ENCODE assay signal across 33 cellular contexts in genomic region chr5:107658528-107658927, GRCh38. TPM values are rescaled to one million over a fixed set of nuclear protein-coding genes. Genes with fewer than 3 reads are reported as not detected.
"Had no signal": no experiment of that assay in that cellular context is flagged by ENCODE, and none has a peak within 500 bp of the region (broad histone marks: within the 10 kb centered on the region; RNA-seq: fewer than 3 reads in every experiment).

No MANE protein-coding gene starts in this region.

- H3K27ac Mint-ChIP-seq: activated CD4-positive, alpha-beta memory T cell treated with anti-CD3 and anti-CD28 coated beads, Interleukin-2, amount 10 ng/mL, durations not matched to agents 7 days and 5 days; activated CD8-positive, alpha-beta memory T cell treated with anti-CD3 and anti-CD28 coated beads, Interleukin-2, amount 10 ng/mL, durations not matched to agents 7 days and 5 days; activated naive CD4-positive, alpha-beta T cell treated with anti-CD3 and anti-CD28 coated beads, Interleukin-2, amount 10 ng/mL, durations not matched to agents 7 days and 5 days; activated naive CD8-positive, alpha-beta T cell; activated naive CD8-positive, alpha-beta T cell treated with anti-CD3 and anti-CD28 coated beads, Interleukin-2, amount 50 U/mL, for 24 hours; brain had no signal

- H3K4me1 Mint-ChIP-seq: activated CD4-positive, alpha-beta memory T cell treated with anti-CD3 and anti-CD28 coated beads, Interleukin-2, amount 10 ng/mL, durations not matched to agents 7 days and 5 days; activated CD8-positive, alpha-beta memory T cell treated with anti-CD3 and anti-CD28 coated beads, Interleukin-2, amount 10 ng/mL, durations not matched to agents 7 days and 5 days; activated naive CD4-positive, alpha-beta T cell treated with anti-CD3 and anti-CD28 coated beads, Interleukin-2, amount 10 ng/mL, durations not matched to agents 7 days and 5 days; activated naive CD8-positive, alpha-beta T cell treated with anti-CD3 and anti-CD28 coated beads, Interleukin-2, amount 50 U/mL, for 24 hours had no signal

- H3K36me3 ChIP-seq: WERI-Rb-1 had no signal

- H3K9me3 Mint-ChIP-seq: activated CD4-positive, alpha-beta memory T cell treated with anti-CD3 and anti-CD28 coated beads, Interleukin-2, amount 10 ng/mL, durations not matched to agents 7 days and 5 days; activated naive CD4-positive, alpha-beta T cell treated with anti-CD3 and anti-CD28 coated beads, Interleukin-2, amount 10 ng/mL, durations not matched to agents 7 days and 5 days; activated naive CD8-positive, alpha-beta T cell treated with anti-CD3 and anti-CD28 coated beads, Interleukin-2, amount 50 U/mL, for 24 hours had no signal

- H3K4me3 Mint-ChIP-seq: activated CD4-positive, alpha-beta memory T cell treated with anti-CD3 and anti-CD28 coated beads, Interleukin-2, amount 10 ng/mL, durations not matched to agents 7 days and 5 days; activated CD8-positive, alpha-beta memory T cell treated with anti-CD3 and anti-CD28 coated beads, Interleukin-2, amount 10 ng/mL, durations not matched to agents 7 days and 5 days; activated naive CD4-positive, alpha-beta T cell treated with anti-CD3 and anti-CD28 coated beads, Interleukin-2, amount 10 ng/mL, durations not matched to agents 7 days and 5 days; activated naive CD8-positive, alpha-beta T cell; activated naive CD8-positive, alpha-beta T cell treated with anti-CD3 and anti-CD28 coated beads, Interleukin-2, amount 50 U/mL, for 24 hours; brain had no signal

- H3K27me3 Mint-ChIP-seq: activated naive CD4-positive, alpha-beta T cell treated with anti-CD3 and anti-CD28 coated beads, Interleukin-2, amount 10 ng/mL, durations not matched to agents 7 days and 5 days had no signal

- H3K27ac ChIP-seq: WERI-Rb-1 had no signal

- DNase-seq: activated CD4-positive, alpha-beta memory T cell treated with anti-CD3 and anti-CD28 coated beads, Interleukin-2, amount 10 ng/mL, durations not matched to agents 7 days and 5 days; activated CD4-positive, alpha-beta T cell treated with anti-CD3 and anti-CD28 coated beads for 1 hour; activated CD4-positive, alpha-beta T cell treated with anti-CD3 and anti-CD28 coated beads for 48 hours; activated CD4-positive, CD25-positive, alpha-beta regulatory T cell; activated CD8-positive, alpha-beta memory T cell treated with anti-CD3 and anti-CD28 coated beads for 24 hours; activated CD8-positive, alpha-beta memory T cell treated with anti-CD3 and anti-CD28 coated beads, Interleukin-2, amount 10 ng/mL, durations not matched to agents 7 days and 5 days; activated CD8-positive, alpha-beta memory T cell treated with anti-CD3 and anti-CD28 coated beads, Interleukin-2, amount 50 U/mL, for 48 hours; activated effector memory CD4-positive, alpha-beta T cell treated with Interleukin-2 at 50 U/mL for 16 hours; activated naive CD4-positive, alpha-beta T cell treated with anti-CD3 and anti-CD28 coated beads, Interleukin-2, amount 10 ng/mL, durations not matched to agents 7 days and 5 days; activated naive CD8-positive, alpha-beta T cell treated with anti-CD3 and anti-CD28 coated beads, Interleukin-2, amount 50 U/mL, for 24 hours; activated T-cell treated with anti-CD3 and anti-CD28 coated beads, Interleukin-2, amount 50 U/mL, for 48 hours; anterior cingulate cortex; central memory CD4-positive, alpha-beta T cell; Kasumi-1; MM.1S; NCI-H1048; NCI-H1105 treated with DMSO at 0.1 percent for 48 hours; NCI-H1436; NCI-H1694; NCI-H1930; NCI-H2081 treated with DMSO at 0.1 percent for 48 hours; NCI-H226; NCI-H446 treated with DMSO at 0.1 percent for 48 hours; NCI-H524; NCI-H69; SW 1271; T-helper 1 cell; T-helper 2 cell; T-helper 9 cell; WERI-Rb-1 had no signal

- ATAC-seq: activated CD8-positive, alpha-beta memory T cell treated with anti-CD3 and anti-CD28 coated beads, Interleukin-2, amount 10 ng/mL, durations not matched to agents 7 days and 5 days; activated naive CD8-positive, alpha-beta T cell treated with anti-CD3 and anti-CD28 coated beads, Interleukin-2, amount 50 U/mL, for 24 hours; Panc1 had no signal

- H3K36me3 Mint-ChIP-seq: activated CD8-positive, alpha-beta memory T cell treated with anti-CD3 and anti-CD28 coated beads, Interleukin-2, amount 10 ng/mL, durations not matched to agents 7 days and 5 days; activated naive CD4-positive, alpha-beta T cell treated with anti-CD3 and anti-CD28 coated beads, Interleukin-2, amount 10 ng/mL, durations not matched to agents 7 days and 5 days; activated naive CD8-positive, alpha-beta T cell; brain had no signal

RNA-seq across cellular contexts. Expression of gene EFNA5, which starts 12.2 kb away (rescaled TPM):
- total RNA-seq: activated CD4-positive, alpha-beta memory T cell treated with anti-CD3 and anti-CD28 coated beads, Interleukin-2, amount 10 ng/mL, durations not matched to agents 7 days and 5 days; activated CD8-positive, alpha-beta memory T cell treated with anti-CD3 and anti-CD28 coated beads, Interleukin-2, amount 10 ng/mL, durations not matched to agents 7 days and 5 days had no signal
